Comparison of ENCODE assay signal across 23 cellular contexts in genomic region chr5:24351285-24351684, GRCh38.
DNase-seq lines count a peak whose midpoint lies in the region; ATAC-seq, FAIRE-seq and TF ChIP-seq lines count a peak whose summit lies in the region.
"Had no signal": no experiment of that assay in that cellular context is flagged by ENCODE, and none has a peak within 500 bp of the region (broad histone marks: within the 10 kb centered on the region; RNA-seq: fewer than 3 reads in every experiment).

No MANE protein-coding gene starts in this region.

- H3K18ac ChIP-seq in H1 (ENCODE audit: extremely low read depth, low read length) = no peak overlapping the region

- DNase-seq in H1 (ENCODE audit: low read depth in 1 of 2, low spot score in 2 of 2) (no peak), endodermal cell (no peak), neural progenitor cell (ENCODE audit: low spot score) (no peak), DMS114 treated with DMSO at 0.1 percent for 48 hours (lab: John Stamatoyannopoulos, UW; ENCODE audit: unreplicated experiment) (no peak), hepatocyte (ENCODE audit: low spot score) (no peak)
- DNase-seq: 8988T; ACHN; BE2C; C1 segment of cervical spinal cord; CD4-positive, alpha-beta memory T cell; CD4-positive, CD25-positive, alpha-beta regulatory T cell; CD8-positive, alpha-beta memory T cell; COR-L47; DMS 273 treated with DMSO at 0.1 percent for 48 hours; DMS79 treated with DMSO at 0.1 percent for 48 hours; GF-D8 had no signal

- no peak for FAIRE-seq in H1 (lab: Jason Lieb, UNC)
- FAIRE-seq: A204.1, G401.6, GM12891, GM19239 had no signal

- TF ChIP-seq CTCF in H1 (IDR thresholded peaks at IDR 0.05; ENCODE audit: control extremely low read depth in 1 of 3, insufficient read depth in 1 of 3, low read depth in 1 of 3, low read length in 3 of 3) (no peak), endodermal cell (conservative IDR thresholded peaks at IDR 0.05) (no peak), neural progenitor cell (IDR thresholded peaks at IDR 0.05) (no peak), hepatocyte (IDR thresholded peaks at IDR 0.05; ENCODE audit: poor library complexity) (no peak)

- no peaks in the 10 kb centered on the region for H3K9me2 ChIP-seq in hepatocyte (replicated peaks; ENCODE audit: insufficient read depth)

- H2BK15ac ChIP-seq in H1 (ENCODE audit: low read length) = no peak overlapping the region

- H3K9ac ChIP-seq in H1 (replicated peaks in 1 of 4; ENCODE audit: extremely low read depth in 1 of 4, low read depth in 3 of 4, low read length in 3 of 4) (no peak overlapping the region), endodermal cell (ENCODE audit: extremely low read depth, low read length, poor library complexity, severe bottlenecking) (no peak overlapping the region), neural progenitor cell (no peak overlapping the region)
- H3K9ac ChIP-seq: BLaER1 had no signal

- H3K23me2 ChIP-seq in H1 (ENCODE audit: low read depth, low read length) = no peaks in the 10 kb centered on the region

- H4K91ac ChIP-seq in H1 (replicated peaks; ENCODE audit: insufficient read length, low read length) = no peak overlapping the region

- H3K4me3 ChIP-seq in H1 (ENCODE audit: extremely low read depth in 1 of 4, insufficient read depth in 2 of 4, low read depth in 3 of 4, low read length in 4 of 4) = no peak overlapping the region
- H3K4me3 ChIP-seq in endodermal cell (ENCODE audit: low read length) = no peak overlapping the region
- no peak overlapping the region for H3K4me3 ChIP-seq in neural progenitor cell
- no peak overlapping the region for H3K4me3 ChIP-seq in hepatocyte
- H3K4me3 ChIP-seq: BLaER1 had no signal

- CTCF ChIA-PET in H1 (lab: Charles Lee; ENCODE audit: partially characterized antibody) = no interaction called here

- H3K4me2 ChIP-seq in H1 (ENCODE audit: insufficient read depth in 1 of 2, low read depth in 2 of 2, low read length in 2 of 2) (no peak overlapping the region), neural progenitor cell (no peak overlapping the region), hepatocyte (no peak overlapping the region)
- H3K4me2 ChIP-seq: BLaER1 had no signal

- H2BK20ac ChIP-seq in H1 (ENCODE audit: low read length) = no peak overlapping the region

- H3K36me3 ChIP-seq in H1 (ENCODE audit: control insufficient read depth in 2 of 4, insufficient read depth in 4 of 4, low read length in 3 of 4) = no peaks in the 10 kb centered on the region
- H3K36me3 ChIP-seq in endodermal cell (ENCODE audit: control insufficient read depth, insufficient read depth, low read length) = no peaks in the 10 kb centered on the region
- no peaks in the 10 kb centered on the region for H3K36me3 ChIP-seq in neural progenitor cell
- no peaks in the 10 kb centered on the region for H3K36me3 ChIP-seq in hepatocyte (replicated peaks; ENCODE audit: insufficient read depth, low read depth)
- H3K36me3 ChIP-seq: BE2C, BLaER1 had no signal

- H2AK5ac ChIP-seq in H1 (ENCODE audit: low read depth, low read length) = no peak overlapping the region

- TF ChIP-seq POLR2A in H1 (IDR thresholded peaks at IDR 0.05; ENCODE audit: control extremely low read depth in 1 of 2, low read depth in 2 of 2, low read length in 2 of 2) = no peak

- H4K20me1 ChIP-seq in H1 (replicated peaks in 1 of 2; ENCODE audit: control insufficient read depth in 1 of 2, insufficient read depth in 2 of 2, low read length in 2 of 2) (no peaks in the 10 kb centered on the region), neural progenitor cell (ENCODE audit: low read depth) (no peaks in the 10 kb centered on the region), hepatocyte (ENCODE audit: insufficient read depth, poor library complexity, severe bottlenecking) (no peaks in the 10 kb centered on the region)
- H4K20me1 ChIP-seq: BLaER1 had no signal

- no peak overlapping the region for H4K8ac ChIP-seq in H1 (ENCODE audit: extremely low read depth, insufficient read depth, low read length)

- H3K14ac ChIP-seq in H1 (ENCODE audit: insufficient read length) = no peak overlapping the region

- no peaks in the 10 kb centered on the region for H3K9me3 ChIP-seq in H1 (ENCODE audit: insufficient read depth in 2 of 2, low read depth in 1 of 2, low read length in 1 of 2)
- no peaks in the 10 kb centered on the region for H3K9me3 ChIP-seq in endodermal cell (ENCODE audit: control insufficient read depth, low read length)
- no peaks in the 10 kb centered on the region for H3K9me3 ChIP-seq in neural progenitor cell (ENCODE audit: low read depth)
- no peaks in the 10 kb centered on the region for H3K9me3 ChIP-seq in hepatocyte (ENCODE audit: low read depth)
- H3K9me3 ChIP-seq: BE2C, BLaER1 had no signal

- no peak overlapping the region for H2BK120ac ChIP-seq in H1 (replicated peaks; ENCODE audit: low read depth, low read length)

- whole genome bisulfite sequencing in H1 (ENCODE audit: extremely low coverage in 1 of 2, insufficient coverage in 1 of 2, insufficient read length in 1 of 2, insufficient replicate concordance in 2 of 2, low coverage in 1 of 2, low lambda C conversion rate in 2 of 2, missing lambda C conversion rate in 1 of 2), 2 experiments = 95% methylated on average over 7 of the region's 7 CpGs; no CpG with 5 or more reads in 1 of the 2 experiments
- WGBS in endodermal cell (ENCODE audit: insufficient coverage in 1 of 2, insufficient read length in 1 of 2), 2 experiments = 93% methylated on average over 7 of the region's 7 CpGs; no CpG with 5 or more reads in 1 of the 2 experiments
- 88% methylated on average over 7 of the region's 7 CpGs for WGBS in hepatocyte (ENCODE audit: low lambda C conversion rate, missing lambda C conversion rate)

- POLR2A ChIA-PET in H1 (lab: Charles Lee; ENCODE audit: partially characterized antibody) = no interaction called here

- no peak overlapping the region for H3K4ac ChIP-seq in H1 (replicated peaks; ENCODE audit: insufficient read length, low read depth, low read length)

- H3K36me3 Mint-ChIP-seq in endodermal cell (ENCODE audit: low read depth) = no peaks in the 10 kb centered on the region
- no peaks in the 10 kb centered on the region for H3K36me3 Mint-ChIP-seq in neural progenitor cell
- H3K36me3 Mint-ChIP-seq: CD14-positive monocyte; CD4-positive, alpha-beta memory T cell; CD4-positive, CD25-positive, alpha-beta regulatory T cell; CD8-positive, alpha-beta memory T cell had no signal

- no peaks in the 10 kb centered on the region for H3K27me3 ChIP-seq in H1 (replicated peaks in 1 of 4; ENCODE audit: control insufficient read depth in 3 of 4, extremely low read depth in 1 of 4, insufficient read depth in 3 of 4, low read length in 3 of 4)
- H3K27me3 ChIP-seq in endodermal cell (ENCODE audit: control insufficient read depth, insufficient read depth, low read length, poor library complexity, severe bottlenecking) = no peaks in the 10 kb centered on the region
- H3K27me3 ChIP-seq in neural progenitor cell = no peaks in the 10 kb centered on the region
- H3K27me3 ChIP-seq in hepatocyte = no peaks in the 10 kb centered on the region
- H3K27me3 ChIP-seq: BE2C, BLaER1 had no signal

- H3K9me3 Mint-ChIP-seq in endodermal cell = no peaks in the 10 kb centered on the region
- no peaks in the 10 kb centered on the region for H3K9me3 Mint-ChIP-seq in neural progenitor cell

- no peaks in the 10 kb centered on the region for H3K79me1 ChIP-seq in H1 (ENCODE audit: low read depth, low read length)

- no peak for ATAC-seq in HG02884 (IDR thresholded peaks at IDR 0.05; ENCODE audit: unreplicated experiment)

- no peak overlapping the region for H3K56ac ChIP-seq in H1 (replicated peaks; ENCODE audit: insufficient read length, low read depth, low read length)

- H3K79me2 ChIP-seq in H1 (ENCODE audit: control insufficient read depth in 1 of 2, insufficient read depth in 2 of 2, low read length in 2 of 2) (no peaks in the 10 kb centered on the region), neural progenitor cell (ENCODE audit: low read depth) (no peaks in the 10 kb centered on the region), hepatocyte (no peaks in the 10 kb centered on the region)

- H2BK5ac ChIP-seq in H1 (ENCODE audit: low read depth, low read length) = no peak overlapping the region

- TF ChIP-seq EP300 in H1 (IDR thresholded peaks at IDR 0.05; ENCODE audit: borderline replicate concordance in 1 of 2, low read depth in 2 of 2, low read length in 2 of 2) = no peak

- H3F3A ChIP-seq in neural progenitor cell (ENCODE audit: low read depth) = no peaks in the 10 kb centered on the region

- H3K4me1 Mint-ChIP-seq in endodermal cell = peaks cover 3% of the 10 kb centered on the region
- H3K4me1 Mint-ChIP-seq in neural progenitor cell = no peaks in the 10 kb centered on the region
- H3K4me1 Mint-ChIP-seq: CD14-positive monocyte; CD4-positive, alpha-beta memory T cell; CD4-positive, CD25-positive, alpha-beta regulatory T cell; CD8-positive, alpha-beta memory T cell had no signal

- H2AFZ ChIP-seq in H1 (ENCODE audit: low read length) (peak overlapping the region; percentile 44), neural progenitor cell (replicated peaks) (peak overlapping the region; percentile 37), hepatocyte (no peak overlapping the region)

- no peaks in the 10 kb centered on the region for H3K27me3 Mint-ChIP-seq in endodermal cell (ENCODE audit: insufficient read depth)
- H3K27me3 Mint-ChIP-seq in neural progenitor cell (ENCODE audit: insufficient read depth, low read depth) = peaks cover 2% of the 10 kb centered on the region
- H3K27me3 Mint-ChIP-seq: CD4-positive, alpha-beta memory T cell; CD4-positive, CD25-positive, alpha-beta regulatory T cell; CD8-positive, alpha-beta memory T cell had no signal

- H3K4me3 Mint-ChIP-seq in endodermal cell = no peak overlapping the region
- no peak overlapping the region for H3K4me3 Mint-ChIP-seq in neural progenitor cell
- H3K4me3 Mint-ChIP-seq: CD14-positive monocyte; CD4-positive, alpha-beta memory T cell; CD4-positive, CD25-positive, alpha-beta regulatory T cell; CD8-positive, alpha-beta memory T cell had no signal

- H3K27ac Mint-ChIP-seq in endodermal cell = peak overlapping the region; percentile 14
- no peak overlapping the region for H3K27ac Mint-ChIP-seq in neural progenitor cell
- H3K27ac Mint-ChIP-seq: CD14-positive monocyte; CD4-positive, alpha-beta memory T cell; CD4-positive, CD25-positive, alpha-beta regulatory T cell; CD8-positive, alpha-beta memory T cell had no signal

- no peak overlapping the region for H4K5ac ChIP-seq in H1 (ENCODE audit: insufficient read length, low read depth, low read length)

- no peak overlapping the region for H3K23ac ChIP-seq in H1 (ENCODE audit: insufficient read length)

- H3K27ac ChIP-seq in H1 (ENCODE audit: low read depth, low read length) = no peak overlapping the region
- H3K27ac ChIP-seq in endodermal cell (ENCODE audit: low read depth, low read length) = no peak overlapping the region
- H3K27ac ChIP-seq in neural progenitor cell = no peak overlapping the region
- no peak overlapping the region for H3K27ac ChIP-seq in hepatocyte
- H3K27ac ChIP-seq: BLaER1 had no signal

- H2BK12ac ChIP-seq in H1 (ENCODE audit: low read depth, low read length) = no peak overlapping the region

- H3K4me1 ChIP-seq in H1 (replicated peaks in 1 of 4; ENCODE audit: control insufficient read depth in 3 of 4, insufficient read depth in 4 of 4, low read length in 3 of 4) (no peaks in the 10 kb centered on the region), endodermal cell (ENCODE audit: control insufficient read depth, insufficient read depth, low read length) (no peaks in the 10 kb centered on the region), neural progenitor cell (no peaks in the 10 kb centered on the region), hepatocyte (ENCODE audit: insufficient read depth) (no peaks in the 10 kb centered on the region)
- H3K4me1 ChIP-seq: BLaER1 had no signal

- TF ChIP-seq RAD21 in H1 (IDR thresholded peaks at IDR 0.05 in 1 of 2, conservative IDR thresholded peaks at IDR 0.05 in 1 of 2; ENCODE audit: low read depth in 2 of 2, low read length in 2 of 2) = no peak
